35 cellular contexts compared by ENCODE assay signal in genomic region chrY:8341000-8341399, GRCh38.
"Had no signal": no experiment of that assay in that cellular context is flagged by ENCODE, and none has a peak within 500 bp of the region (broad histone marks: within the 10 kb centered on the region; RNA-seq: fewer than 3 reads in every experiment).

No MANE protein-coding gene starts in this region.

- ATAC-seq: activated CD8-positive, alpha-beta T cell treated with anti-CD3 and anti-CD28 coated beads for 36 hours; activated T-cell treated with anti-CD3 and anti-CD28 coated beads, Interleukin-2, amount 50 U/mL, for 4 hours had no signal

- H3K9me3 Mint-ChIP-seq: activated B cell treated with CpG ODN at 0.5 μM for 24 hours; activated CD4-positive, alpha-beta memory T cell treated with anti-CD3 and anti-CD28 coated beads for 36 hours; activated CD8-positive, alpha-beta T cell treated with anti-CD3 and anti-CD28 coated beads for 36 hours; activated T-cell treated with anti-CD3 and anti-CD28 coated beads, Interleukin-2, amount 50 U/mL, for 4 hours; activated T-helper 1 cell treated with anti-CD3 and anti-CD28 coated beads, Interleukin-12 subunit alpha, Interleukin-12 subunit beta, Interleukin-2, Interleukin-4 antibody, amounts not matched to agents 30 ng/mL and 10 ng/mL and 1 ng/mL, durations not matched to agents 14 hours and 24 hours and 36 hours; activated T-helper 2 cell treated with anti-CD3 and anti-CD28 coated beads, Interferon-gamma antibody, Interleukin-2, Interleukin-4, amounts not matched to agents 10 μg/mL and 5 μg/mL and 100 μg/mL, durations not matched to agents 14 hours and 24 hours and 36 hours; brain; central memory CD8-positive, alpha-beta T cell; T-helper 1 cell treated with Interleukin-12 subunit alpha and Interleukin-12 subunit beta and Interleukin-4 antibody, amounts not matched to agents 30 μg/mL and 1 μg/mL, for 36 hours; T-helper 2 cell treated with Interferon-gamma antibody and Interleukin-4, amounts not matched to agents 5 μg/mL and 100 μg/mL, for 36 hours had no signal

- H3K4me1 ChIP-seq: ascending aorta had no signal

- H3K27ac ChIP-seq: ascending aorta, cardiac muscle cell, VCaP had no signal

- H3K27ac Mint-ChIP-seq: activated B cell treated with CpG ODN at 0.5 μM for 24 hours; activated CD4-positive, alpha-beta memory T cell treated with anti-CD3 and anti-CD28 coated beads for 36 hours; activated CD8-positive, alpha-beta T cell treated with anti-CD3 and anti-CD28 coated beads for 36 hours; activated naive CD4-positive, alpha-beta T cell treated with anti-CD3 and anti-CD28 coated beads for 36 hours; activated naive CD8-positive, alpha-beta T cell; activated T-cell treated with anti-CD3 and anti-CD28 coated beads, Interleukin-2, amount 50 U/mL, for 72 hours; activated T-helper 1 cell treated with anti-CD3 and anti-CD28 coated beads, Interleukin-12 subunit alpha, Interleukin-12 subunit beta, Interleukin-2, Interleukin-4 antibody, amounts not matched to agents 30 ng/mL and 10 ng/mL and 1 ng/mL, durations not matched to agents 14 hours and 24 hours and 36 hours; activated T-helper 2 cell treated with anti-CD3 and anti-CD28 coated beads, Interferon-gamma antibody, Interleukin-2, Interleukin-4, amounts not matched to agents 10 μg/mL and 5 μg/mL and 100 μg/mL, durations not matched to agents 14 hours and 24 hours and 36 hours; brain; T-helper 1 cell treated with Interleukin-12 subunit alpha and Interleukin-12 subunit beta and Interleukin-4 antibody, amounts not matched to agents 30 μg/mL and 1 μg/mL, for 36 hours; T-helper 2 cell treated with Interferon-gamma antibody and Interleukin-4, amounts not matched to agents 5 μg/mL and 100 μg/mL, for 36 hours had no signal

- H3K27me3 Mint-ChIP-seq: activated B cell treated with CpG ODN at 0.5 μM for 24 hours; activated CD4-positive, alpha-beta memory T cell treated with anti-CD3 and anti-CD28 coated beads for 36 hours; activated CD8-positive, alpha-beta T cell treated with anti-CD3 and anti-CD28 coated beads for 36 hours; activated naive CD8-positive, alpha-beta T cell; brain; central memory CD8-positive, alpha-beta T cell had no signal

- H3K36me3 Mint-ChIP-seq: activated CD4-positive, alpha-beta memory T cell treated with anti-CD3 and anti-CD28 coated beads for 36 hours; activated naive CD8-positive, alpha-beta T cell; brain had no signal

- H3K4me3 ChIP-seq: ascending aorta, cardiac muscle cell had no signal

- H3K9me3 ChIP-seq: ascending aorta had no signal

- H3K4me3 Mint-ChIP-seq: activated B cell treated with CpG ODN at 0.5 μM for 24 hours; activated CD4-positive, alpha-beta memory T cell treated with anti-CD3 and anti-CD28 coated beads for 36 hours; activated CD8-positive, alpha-beta T cell treated with anti-CD3 and anti-CD28 coated beads for 36 hours; activated naive CD4-positive, alpha-beta T cell treated with anti-CD3 and anti-CD28 coated beads for 36 hours; activated naive CD8-positive, alpha-beta T cell; activated T-cell treated with anti-CD3 and anti-CD28 coated beads, Interleukin-2, amount 50 U/mL, for 4 hours; activated T-cell treated with anti-CD3 and anti-CD28 coated beads, Interleukin-2, amount 50 U/mL, for 72 hours; activated T-helper 1 cell treated with anti-CD3 and anti-CD28 coated beads, Interleukin-12 subunit alpha, Interleukin-12 subunit beta, Interleukin-2, Interleukin-4 antibody, amounts not matched to agents 30 ng/mL and 10 ng/mL and 1 ng/mL, durations not matched to agents 14 hours and 24 hours and 36 hours; brain; central memory CD8-positive, alpha-beta T cell; T-helper 1 cell treated with Interleukin-12 subunit alpha and Interleukin-12 subunit beta and Interleukin-4 antibody, amounts not matched to agents 30 μg/mL and 1 μg/mL, for 36 hours; T-helper 2 cell treated with Interferon-gamma antibody and Interleukin-4, amounts not matched to agents 5 μg/mL and 100 μg/mL, for 36 hours had no signal

- H3K36me3 ChIP-seq: ascending aorta, cardiac muscle cell had no signal

- H3K27me3 ChIP-seq: ascending aorta, cardiac muscle cell had no signal

- H3K4me1 Mint-ChIP-seq: activated B cell treated with CpG ODN at 0.5 μM for 24 hours; brain; central memory CD8-positive, alpha-beta T cell had no signal

- FAIRE-seq: bronchial epithelial cell, TTC549 had no signal

- DNase-seq: activated B cell treated with CpG ODN at 0.5 μM for 24 hours; activated CD4-positive, alpha-beta memory T cell treated with anti-CD3 and anti-CD28 coated beads for 36 hours; activated CD4-positive, alpha-beta T cell treated with anti-CD3 and anti-CD28 coated beads for 48 hours; activated CD4-positive, alpha-beta T cell treated with anti-CD3 and anti-CD28 coated beads, Interleukin-2, amount 50 U/mL, for 1 hour; activated CD4-positive, alpha-beta T cell treated with anti-CD3 and anti-CD28 coated beads, Interleukin-2, amount 50 U/mL, for 4 hours; activated CD4-positive, CD25-positive, alpha-beta regulatory T cell treated with anti-CD3 and anti-CD28 coated beads, Interleukin-2, amount 50 U/mL, for 72 hours; activated CD8-positive, alpha-beta memory T cell treated with anti-CD3 and anti-CD28 coated beads, Interleukin-2, amount 50 U/mL, for 4 hours; activated CD8-positive, alpha-beta T cell treated with anti-CD3 and anti-CD28 coated beads for 36 hours; activated effector memory CD4-positive, alpha-beta T cell treated with Interleukin-2 at 50 U/mL for 16 hours; activated gamma-delta T cell; activated naive CD4-positive, alpha-beta T cell treated with anti-CD3 and anti-CD28 coated beads for 36 hours; activated naive CD4-positive, alpha-beta T cell treated with anti-CD3 and anti-CD28 coated beads, Interleukin-2, amount 50 U/mL, for 16 hours; activated T-cell treated with anti-CD3 and anti-CD28 coated beads for 4 hours; activated T-cell treated with anti-CD3 and anti-CD28 coated beads, Interleukin-2, amount 50 U/mL, for 1 hour; activated T-cell treated with anti-CD3 and anti-CD28 coated beads, Interleukin-2, amount 50 U/mL, for 4 hours; activated T-cell treated with anti-CD3 and anti-CD28 coated beads, Interleukin-2, amount 50 U/mL, for 72 hours; amygdala; anterior cingulate cortex; caudate nucleus; cerebellar nuclear complex; SW 1271; T-helper 1 cell; T-helper 9 cell had no signal
